1 cellular context compared by ENCODE assay signal in the genomic region with DNA sequence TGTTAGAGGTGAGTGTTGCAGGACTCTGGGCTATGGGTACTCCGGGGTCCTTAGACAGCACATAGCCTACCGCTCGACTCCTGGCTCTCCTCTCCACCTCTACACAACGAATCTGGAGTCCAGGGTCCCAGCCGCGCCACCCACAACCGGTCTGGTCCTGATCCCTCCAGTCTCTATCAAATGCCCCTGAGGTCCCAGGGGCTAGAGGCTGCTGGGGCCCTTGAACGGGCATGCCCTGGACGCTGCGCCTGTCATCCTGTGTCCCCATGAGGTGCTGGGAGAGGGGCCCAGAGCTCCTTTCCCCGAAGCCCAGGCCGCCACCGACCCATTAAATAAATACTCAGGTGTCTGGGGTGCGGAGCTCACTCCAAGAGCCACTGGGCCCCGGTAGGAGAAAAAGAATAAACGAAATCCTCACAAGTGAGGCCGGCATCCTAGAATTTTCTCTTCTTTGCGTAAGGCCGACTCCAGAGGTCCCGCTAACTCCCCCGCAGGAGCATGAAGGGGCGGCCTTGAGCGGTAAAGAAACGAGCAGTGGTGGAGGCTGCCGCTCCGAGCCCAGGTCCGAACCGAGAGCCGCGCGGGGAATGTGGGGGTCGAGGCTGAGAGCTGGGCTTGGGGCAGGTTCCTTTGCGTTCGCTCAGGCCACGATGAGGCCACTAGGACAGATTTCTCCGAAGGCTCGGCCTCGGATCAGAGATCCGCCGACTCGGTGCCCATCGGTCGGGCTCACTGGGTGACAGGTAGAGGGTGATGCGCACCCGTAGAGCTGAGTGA.
TF ChIP-seq lines count a peak whose summit lies in the region.

No MANE protein-coding gene starts in this region.

TF ChIP-seq in HCT116, 20 proteins besides CTCF, POLR2A, EP300 and RAD21 (continued from another document):
- TF ChIP-seq, protein P1, sequence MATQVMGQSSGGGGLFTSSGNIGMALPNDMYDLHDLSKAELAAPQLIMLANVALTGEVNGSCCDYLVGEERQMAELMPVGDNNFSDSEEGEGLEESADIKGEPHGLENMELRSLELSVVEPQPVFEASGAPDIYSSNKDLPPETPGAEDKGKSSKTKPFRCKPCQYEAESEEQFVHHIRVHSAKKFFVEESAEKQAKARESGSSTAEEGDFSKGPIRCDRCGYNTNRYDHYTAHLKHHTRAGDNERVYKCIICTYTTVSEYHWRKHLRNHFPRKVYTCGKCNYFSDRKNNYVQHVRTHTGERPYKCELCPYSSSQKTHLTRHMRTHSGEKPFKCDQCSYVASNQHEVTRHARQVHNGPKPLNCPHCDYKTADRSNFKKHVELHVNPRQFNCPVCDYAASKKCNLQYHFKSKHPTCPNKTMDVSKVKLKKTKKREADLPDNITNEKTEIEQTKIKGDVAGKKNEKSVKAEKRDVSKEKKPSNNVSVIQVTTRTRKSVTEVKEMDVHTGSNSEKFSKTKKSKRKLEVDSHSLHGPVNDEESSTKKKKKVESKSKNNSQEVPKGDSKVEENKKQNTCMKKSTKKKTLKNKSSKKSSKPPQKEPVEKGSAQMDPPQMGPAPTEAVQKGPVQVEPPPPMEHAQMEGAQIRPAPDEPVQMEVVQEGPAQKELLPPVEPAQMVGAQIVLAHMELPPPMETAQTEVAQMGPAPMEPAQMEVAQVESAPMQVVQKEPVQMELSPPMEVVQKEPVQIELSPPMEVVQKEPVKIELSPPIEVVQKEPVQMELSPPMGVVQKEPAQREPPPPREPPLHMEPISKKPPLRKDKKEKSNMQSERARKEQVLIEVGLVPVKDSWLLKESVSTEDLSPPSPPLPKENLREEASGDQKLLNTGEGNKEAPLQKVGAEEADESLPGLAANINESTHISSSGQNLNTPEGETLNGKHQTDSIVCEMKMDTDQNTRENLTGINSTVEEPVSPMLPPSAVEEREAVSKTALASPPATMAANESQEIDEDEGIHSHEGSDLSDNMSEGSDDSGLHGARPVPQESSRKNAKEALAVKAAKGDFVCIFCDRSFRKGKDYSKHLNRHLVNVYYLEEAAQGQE (IDR thresholded peaks at IDR 0.05; ENCODE audit: low read depth), result no peak
- TF ChIP-seq POLR2AphosphoS5 (IDR thresholded peaks at IDR 0.05; ENCODE audit: low read depth, low read length) (no peak), JUND (IDR thresholded peaks at IDR 0.05) (no peak), SIN3A (IDR thresholded peaks at IDR 0.05; ENCODE audit: low read depth) (no peak), SP1 (IDR thresholded peaks at IDR 0.05; ENCODE audit: low read depth) (no peak), TCF7L2 (IDR thresholded peaks at IDR 0.05; ENCODE audit: borderline replicate concordance, extremely low read depth, insufficient read depth, insufficient read length) (no peak), YY1 (IDR thresholded peaks at IDR 0.05; ENCODE audit: extremely low read depth, insufficient replicate concordance, low read depth, low read length) (no peak), SRF (IDR thresholded peaks at IDR 0.05; ENCODE audit: low read depth) (no peak), EZH2 (IDR thresholded peaks at IDR 0.05) (no peak), ELF1 (IDR thresholded peaks at IDR 0.05; ENCODE audit: borderline replicate concordance, low read depth) (no peak)
- TF ChIP-seq, protein P2, sequence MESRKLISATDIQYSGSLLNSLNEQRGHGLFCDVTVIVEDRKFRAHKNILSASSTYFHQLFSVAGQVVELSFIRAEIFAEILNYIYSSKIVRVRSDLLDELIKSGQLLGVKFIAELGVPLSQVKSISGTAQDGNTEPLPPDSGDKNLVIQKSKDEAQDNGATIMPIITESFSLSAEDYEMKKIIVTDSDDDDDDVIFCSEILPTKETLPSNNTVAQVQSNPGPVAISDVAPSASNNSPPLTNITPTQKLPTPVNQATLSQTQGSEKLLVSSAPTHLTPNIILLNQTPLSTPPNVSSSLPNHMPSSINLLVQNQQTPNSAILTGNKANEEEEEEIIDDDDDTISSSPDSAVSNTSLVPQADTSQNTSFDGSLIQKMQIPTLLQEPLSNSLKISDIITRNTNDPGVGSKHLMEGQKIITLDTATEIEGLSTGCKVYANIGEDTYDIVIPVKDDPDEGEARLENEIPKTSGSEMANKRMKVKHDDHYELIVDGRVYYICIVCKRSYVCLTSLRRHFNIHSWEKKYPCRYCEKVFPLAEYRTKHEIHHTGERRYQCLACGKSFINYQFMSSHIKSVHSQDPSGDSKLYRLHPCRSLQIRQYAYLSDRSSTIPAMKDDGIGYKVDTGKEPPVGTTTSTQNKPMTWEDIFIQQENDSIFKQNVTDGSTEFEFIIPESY (IDR thresholded peaks at IDR 0.05; ENCODE audit: extremely low read depth, insufficient replicate concordance, low read length), result no peak
